Comparison of ENCODE assay signal across 1 cellular context in the genomic region with DNA sequence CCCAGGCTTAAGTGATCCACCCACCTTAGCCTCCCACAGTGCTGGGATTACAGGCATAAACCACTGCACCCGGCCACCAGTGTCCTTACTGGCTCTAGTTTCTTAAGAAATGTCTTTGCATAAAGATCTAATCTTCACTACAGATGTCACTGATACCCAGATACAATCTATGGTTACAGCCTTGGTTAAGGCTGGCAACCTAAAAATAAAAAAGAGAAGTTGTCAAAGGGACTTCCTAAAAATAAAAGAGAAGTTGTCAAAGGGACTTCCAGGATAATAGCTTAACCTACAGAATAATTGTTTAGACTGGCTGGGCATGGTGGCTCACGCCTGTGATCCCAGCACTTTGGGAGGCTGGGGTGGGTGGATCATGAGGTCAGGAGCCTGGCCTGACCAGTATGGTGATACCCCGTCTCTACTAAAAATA.
TF ChIP-seq lines count a peak whose summit lies in the region.

No MANE protein-coding gene starts in this region.

TF ChIP-seq in HepG2, 621 proteins besides CTCF, POLR2A, EP300 and RAD21 (continued from another document):
- TF ChIP-seq, protein P1, sequence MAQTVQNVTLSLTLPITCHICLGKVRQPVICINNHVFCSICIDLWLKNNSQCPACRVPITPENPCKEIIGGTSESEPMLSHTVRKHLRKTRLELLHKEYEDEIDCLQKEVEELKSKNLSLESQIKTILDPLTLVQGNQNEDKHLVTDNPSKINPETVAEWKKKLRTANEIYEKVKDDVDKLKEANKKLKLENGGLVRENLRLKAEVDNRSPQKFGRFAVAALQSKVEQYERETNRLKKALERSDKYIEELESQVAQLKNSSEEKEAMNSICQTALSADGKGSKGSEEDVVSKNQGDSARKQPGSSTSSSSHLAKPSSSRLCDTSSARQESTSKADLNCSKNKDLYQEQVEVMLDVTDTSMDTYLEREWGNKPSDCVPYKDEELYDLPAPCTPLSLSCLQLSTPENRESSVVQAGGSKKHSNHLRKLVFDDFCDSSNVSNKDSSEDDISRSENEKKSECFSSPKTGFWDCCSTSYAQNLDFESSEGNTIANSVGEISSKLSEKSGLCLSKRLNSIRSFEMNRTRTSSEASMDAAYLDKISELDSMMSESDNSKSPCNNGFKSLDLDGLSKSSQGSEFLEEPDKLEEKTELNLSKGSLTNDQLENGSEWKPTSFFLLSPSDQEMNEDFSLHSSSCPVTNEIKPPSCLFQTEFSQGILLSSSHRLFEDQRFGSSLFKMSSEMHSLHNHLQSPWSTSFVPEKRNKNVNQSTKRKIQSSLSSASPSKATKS (CRISPR knock-in tag; IDR thresholded peaks at IDR 0.05): no peak
- TF ChIP-seq SNRNP70 (IDR thresholded peaks at IDR 0.05; ENCODE audit: low read depth, low read length): no peak
- TF ChIP-seq, protein P2, sequence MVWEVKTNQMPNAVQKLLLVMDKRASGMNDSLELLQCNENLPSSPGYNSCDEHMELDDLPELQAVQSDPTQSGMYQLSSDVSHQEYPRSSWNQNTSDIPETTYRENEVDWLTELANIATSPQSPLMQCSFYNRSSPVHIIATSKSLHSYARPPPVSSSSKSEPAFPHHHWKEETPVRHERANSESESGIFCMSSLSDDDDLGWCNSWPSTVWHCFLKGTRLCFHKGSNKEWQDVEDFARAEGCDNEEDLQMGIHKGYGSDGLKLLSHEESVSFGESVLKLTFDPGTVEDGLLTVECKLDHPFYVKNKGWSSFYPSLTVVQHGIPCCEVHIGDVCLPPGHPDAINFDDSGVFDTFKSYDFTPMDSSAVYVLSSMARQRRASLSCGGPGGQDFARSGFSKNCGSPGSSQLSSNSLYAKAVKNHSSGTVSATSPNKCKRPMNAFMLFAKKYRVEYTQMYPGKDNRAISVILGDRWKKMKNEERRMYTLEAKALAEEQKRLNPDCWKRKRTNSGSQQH (CRISPR knock-in tag; IDR thresholded peaks at IDR 0.05; ENCODE audit: low read depth): no peak
- TF ChIP-seq SKI (IDR thresholded peaks at IDR 0.05; ENCODE audit: partially characterized antibody): no peak
- no peak for TF ChIP-seq ASH2L (IDR thresholded peaks at IDR 0.05; ENCODE audit: insufficient read length, low read depth, low read length)
